19 cellular contexts compared by ENCODE assay signal in genomic region chr2:224180810-224181209, GRCh38.
DNase-seq lines count a peak whose midpoint lies in the region; ATAC-seq and TF ChIP-seq lines count a peak whose summit lies in the region.
"Had no signal": no experiment of that assay in that cellular context is flagged by ENCODE, and none has a peak within 500 bp of the region (broad histone marks: within the 10 kb centered on the region; RNA-seq: fewer than 3 reads in every experiment).

No MANE protein-coding gene starts in this region.

- H3K27ac ChIP-seq in mammary epithelial cell (ENCODE audit: insufficient read depth, low read depth, low read length) (no peak overlapping the region), esophagus squamous epithelium (peak overlapping the region in 3 of 4 donors; percentile 3 to 37 (median 14)), left ventricle myocardium inferior (replicated peaks) (no peak overlapping the region)
- H3K27ac ChIP-seq: 22Rv1, C4-2B had no signal

- peak overlapping the region; percentile 18 for H2AFZ ChIP-seq in mammary epithelial cell (ENCODE audit: low read depth, low read length)

- H3K4me1 Mint-ChIP-seq in MCF 10A (ENCODE audit: insufficient read depth, unreplicated experiment), result peaks cover 13% of the 10 kb centered on the region
- peaks cover 41% of the 10 kb centered on the region for H3K4me1 Mint-ChIP-seq in nephron

- H3K9me3 ChIP-seq in mammary epithelial cell (replicated peaks; ENCODE audit: insufficient read depth, low read length) (no peaks in the 10 kb centered on the region), esophagus squamous epithelium (no peaks in the 10 kb centered on the region), left ventricle myocardium inferior (replicated peaks) (no peaks in the 10 kb centered on the region)
- H3K9me3 ChIP-seq: A549, Caco-2 had no signal

- H3K36me3 ChIP-seq in mammary epithelial cell (ENCODE audit: insufficient read depth, low read length), result no peaks in the 10 kb centered on the region
- H3K36me3 ChIP-seq in esophagus squamous epithelium, result no peaks in the 10 kb centered on the region
- H3K36me3 ChIP-seq in left ventricle myocardium inferior, result no peaks in the 10 kb centered on the region

- H3K9me3 Mint-ChIP-seq in MCF 10A (ENCODE audit: unreplicated experiment), result no peaks in the 10 kb centered on the region
- H3K9me3 Mint-ChIP-seq in nephron, result no peaks in the 10 kb centered on the region
- H3K9me3 Mint-ChIP-seq: CD4-positive, alpha-beta T cell; HFFc6 had no signal

- TF ChIP-seq CTCF in mammary epithelial cell (conservative IDR thresholded peaks at IDR 0.05 in 1 of 2, IDR thresholded peaks at IDR 0.05 in 1 of 2; ENCODE audit: extremely low read depth in 1 of 2, insufficient read depth in 1 of 2, low read depth in 1 of 2, low read length in 2 of 2) (no peak), MCF 10A (IDR thresholded peaks at IDR 0.05; ENCODE audit: unreplicated experiment) (no peak), esophagus squamous epithelium (IDR thresholded peaks at IDR 0.05) (no peak), left ventricle myocardium inferior (IDR thresholded peaks at IDR 0.05; ENCODE audit: borderline replicate concordance) (no peak), nephron (IDR thresholded peaks at IDR 0.05; ENCODE audit: unreplicated experiment in 3 of 3) (no peak), lower leg skin (IDR thresholded peaks at IDR 0.05) (no peak)

- WGBS in mammary epithelial cell (ENCODE audit: low coverage, missing lambda C conversion rate), result 0% methylated on average over 3 of the region's 4 CpGs
- 38 to 69% methylated on average over 4 of the region's 4 CpGs for WGBS in esophagus squamous epithelium, 2 donors
- WGBS in lower leg skin, 2 donors, result 50 to 57% methylated on average over 4 of the region's 4 CpGs

- no peak overlapping the region for H3K4me2 ChIP-seq in mammary epithelial cell (ENCODE audit: insufficient read depth, low read depth, low read length)

- BruUV-seq in mammary epithelial cell (replicated peaks; lab: Mats Ljungman, UMichigan), result no TSS peak
- no TSS peak for BruUV-seq in MCF 10A (replicated peaks; lab: Mats Ljungman, UMichigan)

- no peak for DNase-seq in mammary epithelial cell
- DNase-seq in MCF 10A (ENCODE audit: unreplicated experiment), result no peak
- no peak for DNase-seq in esophagus squamous epithelium (lab: John Stamatoyannopoulos, UW)
- peak; percentile 15 for DNase-seq in left ventricle myocardium inferior
- DNase-seq in lower leg skin (ENCODE audit: low spot score in 2 of 2), result no peak
- no peak for DNase-seq in stimulated activated CD4-positive, alpha-beta T cell treated with anti-CD3 and anti-CD28 coated beads, Interleukin-15, amount 100 ng/mL, for 24 hours
- DNase-seq: AML-193; Caco-2; CD4-positive, alpha-beta T cell; GDM1; GOT3; H7; HFFc6 had no signal

- dilution Hi-C loops in mammary epithelial cell (cut with HindIII; ENCODE audit: low sequenced_read_pairs), result no loop called here

- H3K27me3 ChIP-seq in mammary epithelial cell (ENCODE audit: insufficient read depth, low read length) (no peaks in the 10 kb centered on the region), esophagus squamous epithelium (no peaks in the 10 kb centered on the region), left ventricle myocardium inferior (ENCODE audit: low read depth) (no peaks in the 10 kb centered on the region)

- ATAC-seq in HG03432 (IDR thresholded peaks at IDR 0.05; ENCODE audit: unreplicated experiment), result no peak
- ATAC-seq: A549, HCT116 had no signal

- peaks cover 4% of the 10 kb centered on the region for H3K4me1 ChIP-seq in mammary epithelial cell (ENCODE audit: insufficient read depth, low read length)
- peaks cover 0 to 18% (median 3%) of the 10 kb centered on the region in 3 donors for H3K4me1 ChIP-seq in esophagus squamous epithelium
- H3K4me1 ChIP-seq in left ventricle myocardium inferior, result no peaks in the 10 kb centered on the region
- H3K4me1 ChIP-seq: Caco-2 had no signal

- in situ Hi-C loops in mammary epithelial cell (cut with MboI; ENCODE audit: low sequenced_read_pairs in 2 of 2), result no loop called here

- POLR2A ChIA-PET in MCF 10A (lab: Yijun Ruan, JAX), result no interaction called here

- H3K27ac Mint-ChIP-seq in MCF 10A (ENCODE audit: low read depth, unreplicated experiment), result no peak overlapping the region
- H3K27ac Mint-ChIP-seq in nephron, result peak overlapping the region in 2 of 3 experiments; percentile 24 to 80
- H3K27ac Mint-ChIP-seq: CD4-positive, alpha-beta T cell; HFFc6 had no signal

- H3K36me3 Mint-ChIP-seq in MCF 10A (ENCODE audit: insufficient read depth, unreplicated experiment) (no peaks in the 10 kb centered on the region), nephron (ENCODE audit: low read depth) (no peaks in the 10 kb centered on the region)

- no peak overlapping the region for H3K9ac ChIP-seq in mammary epithelial cell (ENCODE audit: insufficient read depth, low read length)

- intact Hi-C loops in mammary epithelial cell (cut with micrococcal nuclease) (no loop called here), MCF 10A (cut with micrococcal nuclease) (no loop called here), esophagus squamous epithelium (cut with DNase I) (no loop called here), left ventricle myocardium inferior (cut with micrococcal nuclease) (no loop called here), lower leg skin (cut with DNase I; ENCODE audit: low total_unique reads) (no loop called here)

- no peak for TF ChIP-seq POLR2A in esophagus squamous epithelium (IDR thresholded peaks at IDR 0.05)
- no peak for TF ChIP-seq POLR2A in lower leg skin (IDR thresholded peaks at IDR 0.05)

- H3K4me3 ChIP-seq in mammary epithelial cell (replicated peaks in 1 of 3; ENCODE audit: insufficient read depth in 1 of 3, low read depth in 2 of 3, low read length in 3 of 3) (no peak overlapping the region), esophagus squamous epithelium (no peak overlapping the region), left ventricle myocardium inferior (no peak overlapping the region), lower leg skin (ENCODE audit: low read depth, poor library complexity, severe bottlenecking) (no peak overlapping the region)
- H3K4me3 ChIP-seq: A549 had no signal

- no peaks in the 10 kb centered on the region for H3K79me2 ChIP-seq in mammary epithelial cell (ENCODE audit: insufficient read depth, low read length)

- H3K4me3 Mint-ChIP-seq in MCF 10A (ENCODE audit: unreplicated experiment) (no peak overlapping the region), nephron (no peak overlapping the region)
- H3K4me3 Mint-ChIP-seq: CD4-positive, alpha-beta T cell; HFFc6 had no signal

- CTCF ChIA-PET in mammary epithelial cell (lab: Charles Lee; ENCODE audit: low non-redundant PET) (no interaction called here), MCF 10A (lab: Yijun Ruan, JAX) (interaction anchor here (1.2 kb wide), 1 partner anchor 140 kb away, joined by 4 read pairs; no protein-coding TSS in a partner anchor)

- H3K27me3 Mint-ChIP-seq in MCF 10A (ENCODE audit: insufficient read depth, unreplicated experiment) (no peaks in the 10 kb centered on the region), nephron (ENCODE audit: low read depth) (no peaks in the 10 kb centered on the region)

- H4K20me1 ChIP-seq in mammary epithelial cell (ENCODE audit: insufficient read depth, low read length), result no peaks in the 10 kb centered on the region

Comparison
In these comparisons a context has a peak if more than half of its experiments do, and no peak if none do; other contexts are left out.
1. H3K27ac ChIP-seq: peak in esophagus squamous epithelium (3 of 4); none in mammary epithelial cell (single experiment) and left ventricle myocardium inferior (single experiment).